18 cellular contexts compared by ENCODE assay signal in the genomic region with DNA sequence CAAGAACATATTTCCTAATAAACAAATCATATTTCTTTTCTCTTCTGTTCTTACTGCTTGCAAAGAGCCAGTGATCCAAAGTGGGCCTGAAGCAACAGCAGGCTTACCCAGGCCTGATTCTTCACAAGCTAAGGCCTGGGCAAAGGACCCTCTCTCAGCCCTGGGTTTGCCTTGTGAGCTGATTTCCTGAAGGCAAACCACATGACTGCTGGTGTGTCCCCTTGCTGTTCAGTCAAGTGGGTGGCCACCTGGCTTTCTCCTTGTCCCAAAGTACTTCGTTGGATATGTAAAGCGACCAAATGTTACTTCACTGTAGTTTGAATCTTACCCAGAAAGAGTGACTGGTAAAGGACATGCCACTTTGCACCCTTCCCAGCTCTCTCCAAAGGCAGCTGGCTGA.
A peak's percentile ranks its signal among the peaks of the same experiment; 100 is the strongest.
DNase-seq lines count a peak whose midpoint lies in the region; ATAC-seq, FAIRE-seq and TF ChIP-seq lines count a peak whose summit lies in the region.
"Had no signal": no experiment of that assay in that cellular context is flagged by ENCODE, and none has a peak within 500 bp of the region (broad histone marks: within the 10 kb centered on the region; RNA-seq: fewer than 3 reads in every experiment).

No MANE protein-coding gene starts in this region.

- no peak for ATAC-seq in natural killer cell treated with Interleukin-12 subunit alpha and Interleukin-12 subunit beta and Interleukin-15 and Interleukin-18, amount 100 ng/mL, for 72 hours
- no peak for ATAC-seq in natural killer cell
- no peak for ATAC-seq in HG02763 (IDR thresholded peaks at IDR 0.05; ENCODE audit: unreplicated experiment)
- ATAC-seq: left colon had no signal

- peak; percentile 20 for FAIRE-seq in urothelium cell line (lab: Jason Lieb, UNC)
- FAIRE-seq: A204.1 had no signal

- TF ChIP-seq CTCF in natural killer cell (IDR thresholded peaks at IDR 0.05) (no peak), MCF 10A (IDR thresholded peaks at IDR 0.05; ENCODE audit: unreplicated experiment) (no peak), nephron (IDR thresholded peaks at IDR 0.05; ENCODE audit: unreplicated experiment in 3 of 3) (no peak)

- no peaks in the 10 kb centered on the region for H3K27me3 Mint-ChIP-seq in natural killer cell treated with Interleukin-12 subunit alpha and Interleukin-12 subunit beta and Interleukin-15 and Interleukin-18, amount 100 ng/mL, for 72 hours
- no peaks in the 10 kb centered on the region for H3K27me3 Mint-ChIP-seq in natural killer cell (ENCODE audit: low read depth in 2 of 2)
- H3K27me3 Mint-ChIP-seq in MCF 10A (ENCODE audit: insufficient read depth, unreplicated experiment) = no peaks in the 10 kb centered on the region
- H3K27me3 Mint-ChIP-seq in nephron (ENCODE audit: low read depth) = no peaks in the 10 kb centered on the region
- H3K27me3 Mint-ChIP-seq in activated CD4-positive, alpha-beta memory T cell treated with anti-CD3 and anti-CD28 coated beads for 36 hours = no peaks in the 10 kb centered on the region
- H3K27me3 Mint-ChIP-seq: CD8-positive, alpha-beta memory T cell had no signal

- DNase-seq in natural killer cell treated with Interleukin-12 subunit alpha and Interleukin-12 subunit beta and Interleukin-15 and Interleukin-18, amount 100 ng/mL, for 72 hours (ENCODE audit: low spot score) = no peak
- no peak for DNase-seq in natural killer cell
- DNase-seq in MCF 10A (ENCODE audit: unreplicated experiment) = no peak
- no peak for DNase-seq in urothelium cell line (ENCODE audit: low spot score)
- no peak for DNase-seq in HT-29 (ENCODE audit: low spot score)
- no peak for DNase-seq in activated CD4-positive, alpha-beta memory T cell treated with anti-CD3 and anti-CD28 coated beads for 36 hours
- DNase-seq: activated CD4-positive, alpha-beta T cell treated with anti-CD3 and anti-CD28 coated beads for 1 hour; activated naive CD4-positive, alpha-beta T cell treated with anti-CD3 and anti-CD28 coated beads for 36 hours; CD8-positive, alpha-beta memory T cell; HCEC 1CT; left colon; NCI-H1048; NCI-H82; Right ventricle myocardium superior; tibial artery had no signal

- H3K9me3 Mint-ChIP-seq in natural killer cell treated with Interleukin-12 subunit alpha and Interleukin-12 subunit beta and Interleukin-15 and Interleukin-18, amount 100 ng/mL, for 72 hours = peaks cover 3% of the 10 kb centered on the region
- H3K9me3 Mint-ChIP-seq in natural killer cell = no peaks in the 10 kb centered on the region
- no peaks in the 10 kb centered on the region for H3K9me3 Mint-ChIP-seq in MCF 10A (ENCODE audit: unreplicated experiment)
- no peaks in the 10 kb centered on the region for H3K9me3 Mint-ChIP-seq in nephron
- H3K9me3 Mint-ChIP-seq in activated CD4-positive, alpha-beta memory T cell treated with anti-CD3 and anti-CD28 coated beads for 36 hours = no peaks in the 10 kb centered on the region
- H3K9me3 Mint-ChIP-seq: activated naive CD4-positive, alpha-beta T cell treated with anti-CD3 and anti-CD28 coated beads for 36 hours; CD8-positive, alpha-beta memory T cell had no signal

- BruUV-seq in MCF 10A (replicated peaks; lab: Mats Ljungman, UMichigan) = no TSS peak

- intact Hi-C loops in natural killer cell (cut with micrococcal nuclease) (loop anchor here (10.0 kb wide), 3 partner anchors 115 to 385 kb away; no protein-coding TSS in a partner anchor), MCF 10A (cut with micrococcal nuclease) (loop anchor here (2.0 to 10.0 kb wide), 5 partner anchors 67 to 389 kb away; no protein-coding TSS in a partner anchor)
- intact Hi-C loops in activated CD4-positive, alpha-beta memory T cell treated with anti-CD3 and anti-CD28 coated beads for 36 hours (cut with micrococcal nuclease) = loop anchor here (10.0 kb wide), 2 partner anchors 115 to 415 kb away; no protein-coding TSS in a partner anchor

- POLR2A ChIA-PET in MCF 10A (lab: Yijun Ruan, JAX) = interaction anchor here (0.7 to 1.2 kb wide), 7 partner anchors 10 to 395 kb away, joined by 3 to 4 read pairs (median 3); no protein-coding TSS in a partner anchor
- POLR2A ChIA-PET in activated CD4-positive, alpha-beta memory T cell treated with anti-CD3 and anti-CD28 coated beads for 36 hours (lab: Charles Lee) = no interaction called here

- no peaks in the 10 kb centered on the region for H3K36me3 Mint-ChIP-seq in natural killer cell treated with Interleukin-12 subunit alpha and Interleukin-12 subunit beta and Interleukin-15 and Interleukin-18, amount 100 ng/mL, for 72 hours
- H3K36me3 Mint-ChIP-seq in natural killer cell = no peaks in the 10 kb centered on the region
- peaks cover 6% of the 10 kb centered on the region for H3K36me3 Mint-ChIP-seq in MCF 10A (ENCODE audit: insufficient read depth, unreplicated experiment)
- H3K36me3 Mint-ChIP-seq in nephron (ENCODE audit: low read depth) = no peaks in the 10 kb centered on the region
- H3K36me3 Mint-ChIP-seq in activated CD4-positive, alpha-beta memory T cell treated with anti-CD3 and anti-CD28 coated beads for 36 hours = no peaks in the 10 kb centered on the region

- peaks cover 48% of the 10 kb centered on the region in 2 donors for H3K4me1 Mint-ChIP-seq in natural killer cell treated with Interleukin-12 subunit alpha and Interleukin-12 subunit beta and Interleukin-15 and Interleukin-18, amount 100 ng/mL, for 72 hours (ENCODE audit: low read depth in 2 of 2)
- H3K4me1 Mint-ChIP-seq in natural killer cell = peaks cover 50 to 52% of the 10 kb centered on the region in 2 donors
- H3K4me1 Mint-ChIP-seq in MCF 10A (ENCODE audit: insufficient read depth, unreplicated experiment) = peaks cover 59% of the 10 kb centered on the region
- H3K4me1 Mint-ChIP-seq in nephron = peaks cover 92% of the 10 kb centered on the region
- H3K4me1 Mint-ChIP-seq in activated CD4-positive, alpha-beta memory T cell treated with anti-CD3 and anti-CD28 coated beads for 36 hours (ENCODE audit: low read depth) = peaks cover 17% of the 10 kb centered on the region

- H3K27ac Mint-ChIP-seq in natural killer cell treated with Interleukin-12 subunit alpha and Interleukin-12 subunit beta and Interleukin-15 and Interleukin-18, amount 100 ng/mL, for 72 hours = peak overlapping the region; percentile 80 to 91
- H3K27ac Mint-ChIP-seq in natural killer cell (peak overlapping the region in 1 of 2 donors; percentile 64), MCF 10A (ENCODE audit: low read depth, unreplicated experiment) (peak overlapping the region; percentile 59), nephron (peak overlapping the region; percentile 82 to 99 (median 98))
- H3K27ac Mint-ChIP-seq in activated CD4-positive, alpha-beta memory T cell treated with anti-CD3 and anti-CD28 coated beads for 36 hours = no peak overlapping the region
- H3K27ac Mint-ChIP-seq: activated naive CD4-positive, alpha-beta T cell treated with anti-CD3 and anti-CD28 coated beads for 36 hours had no signal

- H3K4me3 Mint-ChIP-seq in natural killer cell treated with Interleukin-12 subunit alpha and Interleukin-12 subunit beta and Interleukin-15 and Interleukin-18, amount 100 ng/mL, for 72 hours = no peak overlapping the region
- H3K4me3 Mint-ChIP-seq in natural killer cell = no peak overlapping the region
- no peak overlapping the region for H3K4me3 Mint-ChIP-seq in MCF 10A (ENCODE audit: unreplicated experiment)
- H3K4me3 Mint-ChIP-seq in nephron = no peak overlapping the region
- H3K4me3 Mint-ChIP-seq in activated CD4-positive, alpha-beta memory T cell treated with anti-CD3 and anti-CD28 coated beads for 36 hours = no peak overlapping the region
- H3K4me3 Mint-ChIP-seq: activated naive CD4-positive, alpha-beta T cell treated with anti-CD3 and anti-CD28 coated beads for 36 hours; CD8-positive, alpha-beta memory T cell had no signal

- CTCF ChIA-PET in MCF 10A (lab: Yijun Ruan, JAX) = interaction anchor here (0.5 to 0.6 kb wide), 2 partner anchors 14 to 105 kb away, joined by 3 read pairs; no protein-coding TSS in a partner anchor
- CTCF ChIA-PET in activated CD4-positive, alpha-beta memory T cell treated with anti-CD3 and anti-CD28 coated beads for 36 hours (lab: Charles Lee) = no interaction called here
